ENCODE assay signal across 8 cellular contexts in genomic region chrX:71118032-71118984, GRCh38. TPM values are rescaled to one million over a fixed set of nuclear protein-coding genes. Genes with fewer than 3 reads are reported as not detected.
A peak's percentile ranks its signal among the peaks of the same experiment; 100 is the strongest.
DNase-seq lines count a peak whose midpoint lies in the region; ATAC-seq, FAIRE-seq and TF ChIP-seq lines count a peak whose summit lies in the region.

MED12 (plus strand) TSS chrX:71118596; CDS start chrX:71118755, 159 bp downstream.

- H3K27me3 Mint-ChIP-seq in Caco-2 (ENCODE audit: insufficient read depth, unreplicated experiment), result no peaks in the 10 kb centered on the region

- H3K4me3 ChIP-seq in Caco-2 (ENCODE audit: low read depth, low read length), result peak within 1 kb of the TSS; percentile 71
- H3K4me3 ChIP-seq in OCI-LY1 (ENCODE audit: low read depth, low read length, poor library complexity, severe bottlenecking), result peak within 1 kb of the TSS; percentile 94

- peak within 1 kb of the TSS; percentile 75 for H3K27ac ChIP-seq in OCI-LY1 (ENCODE audit: low read depth, low read length, poor library complexity, severe bottlenecking)

- peak; percentile 97 for FAIRE-seq in HTR-8/SVneo (lab: Jason Lieb, UNC)

- TF ChIP-seq CTCF in Caco-2 (IDR thresholded peaks at IDR 0.05; ENCODE audit: insufficient read depth in 1 of 2, low read depth in 1 of 2, low read length in 1 of 2, severe bottlenecking in 1 of 2, unreplicated experiment in 1 of 2), result no peak
- no peak for TF ChIP-seq CTCF in OCI-LY1 (IDR thresholded peaks at IDR 0.05; ENCODE audit: low read length)

- H3K79me2 ChIP-seq in OCI-LY1 (ENCODE audit: insufficient read depth, low read length), result no peaks in the 10 kb centered on the region

- no peaks in the 10 kb centered on the region for H3K4me1 Mint-ChIP-seq in Caco-2 (ENCODE audit: low read depth, unreplicated experiment)

- H4K20me1 ChIP-seq in OCI-LY1 (ENCODE audit: insufficient read depth, low read length), result no peaks in the 10 kb centered on the region

- H3K9me3 ChIP-seq in Caco-2 (no peaks in the 10 kb centered on the region), OCI-LY1 (ENCODE audit: low read length) (no peaks in the 10 kb centered on the region)

- no peaks in the 10 kb centered on the region for H3K9me2 ChIP-seq in OCI-LY1 (ENCODE audit: low read depth, low read length)

- peak within 1 kb of the TSS; percentile 75 for H3K4me3 Mint-ChIP-seq in Caco-2 (ENCODE audit: unreplicated experiment)

- no peaks in the 10 kb centered on the region for H3K4me1 ChIP-seq in Caco-2
- peaks cover 23% of the 10 kb centered on the region for H3K4me1 ChIP-seq in OCI-LY1 (ENCODE audit: insufficient read depth, low read length, severe bottlenecking)

- peak; percentile 75 to 79 for DNase-seq in Caco-2
- peak; percentile 89 for DNase-seq in HTR-8/SVneo (ENCODE audit: insufficient read length, low spot score)
- DNase-seq in activated T-cell treated with anti-CD3 and anti-CD28 coated beads for 24 hours (ENCODE audit: low read depth), result peak; percentile 75
- peak; percentile 62 for DNase-seq in epidermal melanocyte (ENCODE audit: insufficient read length, low spot score)
- peak; percentile 75 for DNase-seq in middle frontal gyrus (ENCODE audit: extremely low spot score, low spot score)
- DNase-seq in stimulated activated CD8-positive, alpha-beta memory T cell treated with anti-CD3 and anti-CD28 coated beads, Interleukin-2, amount 100 ng/mL, for 1 hour (ENCODE audit: low read depth in 2 of 2), result peak; percentile 59 to 72

- peak within 1 kb of the TSS; percentile 98 for H3K4me2 ChIP-seq in OCI-LY1 (ENCODE audit: low read length)

- H3F3A ChIP-seq in OCI-LY1 (ENCODE audit: insufficient read depth, low read length), result no peaks in the 10 kb centered on the region

- H3K27me3 ChIP-seq in Caco-2 (replicated peaks; ENCODE audit: control insufficient read depth, insufficient read depth, low read length), result no peaks in the 10 kb centered on the region
- H3K27me3 ChIP-seq in OCI-LY1 (ENCODE audit: insufficient read depth, low read length), result no peaks in the 10 kb centered on the region

- H2AFZ ChIP-seq in OCI-LY1 (ENCODE audit: low read length), result no peak within 1 kb of the TSS

- CTCF ChIA-PET in Caco-2 (lab: Charles Lee), result interaction anchor here (0.7 to 1.2 kb wide), 2 partner anchors 17 to 110 kb away, joined by 3 to 4 read pairs; no protein-coding TSS in a partner anchor

- intact Hi-C loops in Caco-2 (cut with micrococcal nuclease; ENCODE audit: unreplicated experiment), result loop anchor here (1.0 kb wide), 1 partner anchor 50 kb away; the partner anchor contains the start of gene SNX12

- no peaks in the 10 kb centered on the region; the same call in 1 of the 2 replicates for H3K36me3 ChIP-seq in Caco-2 (ENCODE audit: control insufficient read depth, insufficient read depth, low read length)
- peaks cover 34% of the 10 kb centered on the region for H3K36me3 ChIP-seq in OCI-LY1 (ENCODE audit: insufficient read depth, low read length)

- ATAC-seq in GM21360 (IDR thresholded peaks at IDR 0.05; ENCODE audit: unreplicated experiment), result peak; percentile 87

- no peaks in the 10 kb centered on the region for H3K9me3 Mint-ChIP-seq in Caco-2 (ENCODE audit: unreplicated experiment)

- H3K27ac Mint-ChIP-seq in Caco-2 (ENCODE audit: unreplicated experiment), result peak within 1 kb of the TSS; percentile 64

- H3K36me3 Mint-ChIP-seq in Caco-2 (ENCODE audit: insufficient read depth, unreplicated experiment), result peaks cover 5% of the 10 kb centered on the region

- H3K9ac ChIP-seq in OCI-LY1 (ENCODE audit: low read length), result peak within 1 kb of the TSS; percentile 93

- TSS peak; percentile 99 for BruUV-seq in Caco-2 (replicated peaks; lab: Mats Ljungman, UMichigan)

- POLR2A ChIA-PET in Caco-2 (lab: Charles Lee), result interaction anchor here (0.7 to 2.2 kb wide), 5 partner anchors 11 to 247 kb away, joined by 3 to 8 read pairs (median 4); no protein-coding TSS in a partner anchor

RNA-seq across cellular contexts. Expression of gene MED12, which starts in this region (rescaled TPM):
- 44.1 and 55.4 TPM in 2 replicates for total RNA-seq in Caco-2 (2022)

Comparison
In these comparisons a context has a peak if more than half of its experiments do, and no peak if none do; other contexts are left out.
1. Peak in every context shown above with its lines: DNase-seq, ATAC-seq, H3K4me3 ChIP-seq and H3K27ac ChIP-seq.